1 cellular context compared by ENCODE assay signal in genomic region chr7:74289018-74289659, GRCh38.
TF ChIP-seq lines count a peak whose summit lies in the region.

Gene CLIP2, plus strand, starts transcription at chr7:74289407. Its CDS starts 28,140 bp downstream, at chr7:74317547.

TF ChIP-seq in HepG2, 621 proteins besides CTCF, POLR2A, EP300 and RAD21 (continued from another document):
- TF ChIP-seq, protein P1, sequence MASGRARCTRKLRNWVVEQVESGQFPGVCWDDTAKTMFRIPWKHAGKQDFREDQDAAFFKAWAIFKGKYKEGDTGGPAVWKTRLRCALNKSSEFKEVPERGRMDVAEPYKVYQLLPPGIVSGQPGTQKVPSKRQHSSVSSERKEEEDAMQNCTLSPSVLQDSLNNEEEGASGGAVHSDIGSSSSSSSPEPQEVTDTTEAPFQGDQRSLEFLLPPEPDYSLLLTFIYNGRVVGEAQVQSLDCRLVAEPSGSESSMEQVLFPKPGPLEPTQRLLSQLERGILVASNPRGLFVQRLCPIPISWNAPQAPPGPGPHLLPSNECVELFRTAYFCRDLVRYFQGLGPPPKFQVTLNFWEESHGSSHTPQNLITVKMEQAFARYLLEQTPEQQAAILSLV (CRISPR knock-in tag; IDR thresholded peaks at IDR 0.05; ENCODE audit: borderline replicate concordance), result no peak
- no peak for TF ChIP-seq TAF15 (IDR thresholded peaks at IDR 0.05; ENCODE audit: low read depth, low read length, poor library complexity, severe bottlenecking)
- no peak for TF ChIP-seq ZNF407 (CRISPR knock-in tag; IDR thresholded peaks at IDR 0.05; ENCODE audit: not compliant biosample characterization)
- TF ChIP-seq ZNF687 (CRISPR knock-in tag; IDR thresholded peaks at IDR 0.05), result peak; percentile 42
- no peak for TF ChIP-seq ZNF510 (CRISPR knock-in tag; IDR thresholded peaks at IDR 0.05; ENCODE audit: low read depth)
- no peak for TF ChIP-seq CC2D1A (CRISPR knock-in tag; IDR thresholded peaks at IDR 0.05)
- peak; percentile 80 for TF ChIP-seq ZSCAN25 (CRISPR knock-in tag; IDR thresholded peaks at IDR 0.05)
- TF ChIP-seq, protein P2, sequence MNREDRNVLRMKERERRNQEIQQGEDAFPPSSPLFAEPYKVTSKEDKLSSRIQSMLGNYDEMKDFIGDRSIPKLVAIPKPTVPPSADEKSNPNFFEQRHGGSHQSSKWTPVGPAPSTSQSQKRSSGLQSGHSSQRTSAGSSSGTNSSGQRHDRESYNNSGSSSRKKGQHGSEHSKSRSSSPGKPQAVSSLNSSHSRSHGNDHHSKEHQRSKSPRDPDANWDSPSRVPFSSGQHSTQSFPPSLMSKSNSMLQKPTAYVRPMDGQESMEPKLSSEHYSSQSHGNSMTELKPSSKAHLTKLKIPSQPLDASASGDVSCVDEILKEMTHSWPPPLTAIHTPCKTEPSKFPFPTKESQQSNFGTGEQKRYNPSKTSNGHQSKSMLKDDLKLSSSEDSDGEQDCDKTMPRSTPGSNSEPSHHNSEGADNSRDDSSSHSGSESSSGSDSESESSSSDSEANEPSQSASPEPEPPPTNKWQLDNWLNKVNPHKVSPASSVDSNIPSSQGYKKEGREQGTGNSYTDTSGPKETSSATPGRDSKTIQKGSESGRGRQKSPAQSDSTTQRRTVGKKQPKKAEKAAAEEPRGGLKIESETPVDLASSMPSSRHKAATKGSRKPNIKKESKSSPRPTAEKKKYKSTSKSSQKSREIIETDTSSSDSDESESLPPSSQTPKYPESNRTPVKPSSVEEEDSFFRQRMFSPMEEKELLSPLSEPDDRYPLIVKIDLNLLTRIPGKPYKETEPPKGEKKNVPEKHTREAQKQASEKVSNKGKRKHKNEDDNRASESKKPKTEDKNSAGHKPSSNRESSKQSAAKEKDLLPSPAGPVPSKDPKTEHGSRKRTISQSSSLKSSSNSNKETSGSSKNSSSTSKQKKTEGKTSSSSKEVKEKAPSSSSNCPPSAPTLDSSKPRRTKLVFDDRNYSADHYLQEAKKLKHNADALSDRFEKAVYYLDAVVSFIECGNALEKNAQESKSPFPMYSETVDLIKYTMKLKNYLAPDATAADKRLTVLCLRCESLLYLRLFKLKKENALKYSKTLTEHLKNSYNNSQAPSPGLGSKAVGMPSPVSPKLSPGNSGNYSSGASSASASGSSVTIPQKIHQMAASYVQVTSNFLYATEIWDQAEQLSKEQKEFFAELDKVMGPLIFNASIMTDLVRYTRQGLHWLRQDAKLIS (CRISPR knock-in tag; IDR thresholded peaks at IDR 0.05), result no peak
- TF ChIP-seq ZNF292 (CRISPR knock-in tag; IDR thresholded peaks at IDR 0.05; ENCODE audit: borderline replicate concordance, low read depth), result no peak
- TF ChIP-seq RARG (CRISPR knock-in tag; IDR thresholded peaks at IDR 0.05; ENCODE audit: low read depth), result no peak
- peak; percentile 100 for TF ChIP-seq ZNF142 (CRISPR knock-in tag; IDR thresholded peaks at IDR 0.05)
- TF ChIP-seq RFX1 (IDR thresholded peaks at IDR 0.05), result no peak
- TF ChIP-seq KLF6 (CRISPR knock-in tag; IDR thresholded peaks at IDR 0.05), result no peak
- no peak for TF ChIP-seq ATF2 (CRISPR knock-in tag; IDR thresholded peaks at IDR 0.05)
- TF ChIP-seq RNF2 (conservative IDR thresholded peaks at IDR 0.05; ENCODE audit: low read depth), result peak; percentile 70; the same call in 1 of the 2 replicates
- no peak for TF ChIP-seq ZNF101 (CRISPR knock-in tag; IDR thresholded peaks at IDR 0.05; ENCODE audit: borderline replicate concordance, low read depth)
- TF ChIP-seq KLF12 (CRISPR knock-in tag; IDR thresholded peaks at IDR 0.05; ENCODE audit: borderline replicate concordance), result 0 out of 2 replicates have a peak, but pooled peaks have one; percentile 29
- 0 out of 2 replicates have a peak, but pooled peaks have one; percentile 29 for TF ChIP-seq SALL1 (CRISPR knock-in tag; IDR thresholded peaks at IDR 0.05)
- no peak for TF ChIP-seq NFRKB (IDR thresholded peaks at IDR 0.05)
- no peak for TF ChIP-seq NFE2 (CRISPR knock-in tag; IDR thresholded peaks at IDR 0.05)
- no peak for TF ChIP-seq HIVEP1 (CRISPR knock-in tag; IDR thresholded peaks at IDR 0.05)
- TF ChIP-seq BHLHE40 (IDR thresholded peaks at IDR 0.05; ENCODE audit: low read length), result no peak
- TF ChIP-seq ZMYM3 (CRISPR knock-in tag; IDR thresholded peaks at IDR 0.05), result peak; percentile 64
- no peak for TF ChIP-seq FOXC1 (CRISPR knock-in tag; IDR thresholded peaks at IDR 0.05; ENCODE audit: borderline replicate concordance)
- TF ChIP-seq ZNF879 (CRISPR knock-in tag; IDR thresholded peaks at IDR 0.05), result no peak
- no peak for TF ChIP-seq NFYC (CRISPR knock-in tag; IDR thresholded peaks at IDR 0.05)
- TF ChIP-seq MEIS2 (CRISPR knock-in tag; IDR thresholded peaks at IDR 0.05), result no peak; the same call in 1 of the 2 replicates
- TF ChIP-seq HHEX (CRISPR knock-in tag; IDR thresholded peaks at IDR 0.05), result no peak
- TF ChIP-seq ZNF546 (CRISPR knock-in tag; conservative IDR thresholded peaks at IDR 0.05), result no peak
